Comparison of ENCODE assay signal across 17 cellular contexts in the genomic region with DNA sequence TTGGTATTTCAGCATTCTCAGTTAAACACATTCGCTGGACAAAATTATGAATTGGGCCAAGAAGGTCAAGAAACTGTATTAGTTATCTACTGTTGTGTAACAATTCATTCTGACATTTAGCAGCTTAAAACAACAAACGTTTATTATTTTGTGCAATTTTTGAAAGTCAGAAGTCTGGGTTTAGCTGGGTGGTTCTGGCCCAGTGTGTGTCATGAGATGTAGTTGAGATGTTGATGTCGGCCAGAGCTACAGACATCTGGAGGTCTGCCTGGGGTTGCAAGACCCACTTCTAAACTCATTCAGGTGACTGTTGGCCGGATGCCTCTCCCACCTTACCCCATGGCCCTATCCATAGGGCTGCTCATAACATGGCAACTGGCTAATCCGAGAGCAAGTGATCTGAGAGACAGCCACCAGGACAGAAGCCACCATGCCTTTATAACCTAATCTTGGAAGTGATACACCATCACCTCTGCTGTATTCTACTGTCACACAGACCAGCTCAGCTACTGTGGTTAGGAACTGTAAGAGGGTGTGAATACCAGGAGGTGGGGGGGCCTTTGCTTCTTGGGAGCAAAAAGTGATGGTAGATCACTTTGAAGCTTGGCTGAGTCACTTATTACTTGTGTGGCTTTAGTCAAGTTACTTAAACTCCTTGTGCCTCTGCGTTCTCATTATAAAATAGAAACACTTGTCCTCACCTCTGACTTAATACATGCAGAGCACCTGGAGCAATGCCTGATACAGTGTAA.
DNase-seq lines count a peak whose midpoint lies in the region; ATAC-seq, FAIRE-seq and TF ChIP-seq lines count a peak whose summit lies in the region.
"Had no signal": no experiment of that assay in that cellular context is flagged by ENCODE, and none has a peak within 500 bp of the region (broad histone marks: within the 10 kb centered on the region; RNA-seq: fewer than 3 reads in every experiment).

No MANE protein-coding gene starts in this region.

- BruUV-seq in K562 (replicated peaks; lab: Mats Ljungman, UMichigan): no TSS peak

- no peak for TF ChIP-seq POLR2A in K562 (conservative IDR thresholded peaks at IDR 0.05)
- no peak for TF ChIP-seq POLR2A in sigmoid colon (IDR thresholded peaks at IDR 0.05)

- TF ChIP-seq EP300 in K562 (IDR thresholded peaks at IDR 0.05; ENCODE audit: low read length) (no peak), sigmoid colon (IDR thresholded peaks at IDR 0.05) (no peak)

- peak; percentile 35 to 59 for DNase-seq in activated CD4-positive, alpha-beta T cell treated with anti-CD3 and anti-CD28 coated beads, Interleukin-2, amount 50 U/mL, for 48 hours
- DNase-seq in activated CD4-positive, alpha-beta T cell treated with anti-CD3 and anti-CD28 coated beads, Interleukin-2, amount 50 U/mL, for 1 hour: no peak
- no peak for DNase-seq in SK-N-MC (ENCODE audit: low read depth, low spot score)
- peak in 1 of 4 experiments; percentile 46 for DNase-seq in K562 (ENCODE audit: extremely low read depth in 1 of 4, low spot score in 3 of 4)
- peak in 2 of 3 experiments; percentile 20 to 55 for DNase-seq in stimulated activated CD4-positive, alpha-beta T cell treated with anti-CD3 and anti-CD28 coated beads, TNF-alpha, amount 100 ng/mL, for 24 hours (ENCODE audit: low read depth in 3 of 3)
- no peak for DNase-seq in NCI-H69 (lab: John Stamatoyannopoulos, UW)
- no peak for DNase-seq in DMS53 (lab: John Stamatoyannopoulos, UW)
- DNase-seq in sigmoid colon: no peak
- DNase-seq: amygdala; CD8-positive, alpha-beta T cell; EL; IMR-90; NCI-H2171; retina had no signal

- H3K9ac ChIP-seq in SK-N-MC (ENCODE audit: insufficient read length) (no peak overlapping the region), K562 (ENCODE audit: insufficient read depth in 1 of 2, low read depth in 2 of 2, low read length in 2 of 2) (no peak overlapping the region)

- no peak for ATAC-seq in K562
- ATAC-seq: CD8-positive, alpha-beta T cell had no signal

- 0 out of 2 replicates have a peak overlapping the region, but pooled peaks have one; percentile 58 for H3K27ac ChIP-seq in SK-N-MC
- no peak overlapping the region for H3K27ac ChIP-seq in K562 (ENCODE audit: extremely low read depth, low read depth, low read length)
- H3K27ac ChIP-seq in sigmoid colon: no peak overlapping the region
- H3K27ac ChIP-seq: RWPE1 had no signal

- H3K4me3 ChIP-seq in SK-N-MC (no peak overlapping the region), K562 (no peak overlapping the region), sigmoid colon (no peak overlapping the region)

- in situ Hi-C loops in K562 (cut with MboI): no loop called here

- POLR2A ChIA-PET in K562 (lab: Yijun Ruan, JAX): interaction anchor here (1.0 to 2.0 kb wide), 2 partner anchors 10 to 218 kb away, joined by 3 to 6 read pairs; no protein-coding TSS in a partner anchor

- H3K36me3 ChIP-seq in SK-N-MC (ENCODE audit: insufficient read depth, low read length) (no peaks in the 10 kb centered on the region), K562 (ENCODE audit: control insufficient read depth, insufficient read depth, low read length) (no peaks in the 10 kb centered on the region), sigmoid colon (no peaks in the 10 kb centered on the region)

- FAIRE-seq in K562 (lab: Jason Lieb, UNC): no peak
- FAIRE-seq: endometrium, frontal cortex had no signal

- no peak overlapping the region for H3K4me2 ChIP-seq in K562 (ENCODE audit: insufficient read depth, low read length)

- H3K9me3 ChIP-seq in SK-N-MC (ENCODE audit: low read depth, low read length) (no peaks in the 10 kb centered on the region), K562 (replicated peaks; ENCODE audit: control insufficient read depth, insufficient read depth, low read depth, low read length) (no peaks in the 10 kb centered on the region), sigmoid colon (no peaks in the 10 kb centered on the region)

- H4K20me1 ChIP-seq in K562 (replicated peaks; ENCODE audit: control insufficient read depth, insufficient read depth, low read length): no peaks in the 10 kb centered on the region

- H3K27me3 ChIP-seq in K562 (ENCODE audit: control insufficient read depth in 2 of 2, insufficient read depth in 2 of 2, low read length in 2 of 2) (no peaks in the 10 kb centered on the region), sigmoid colon (no peaks in the 10 kb centered on the region)

- CTCF ChIA-PET in K562 (lab: Yijun Ruan, JAX; ENCODE audit: low intra/inter-chr PET ratio): no interaction called here

- H2AFZ ChIP-seq in K562 (ENCODE audit: low read depth, low read length): no peak overlapping the region; the same call in 1 of the 2 replicates

- TF ChIP-seq RAD21 in K562 (CRISPR knock-in tag; conservative IDR thresholded peaks at IDR 0.05 in 1 of 2, IDR thresholded peaks at IDR 0.05 in 1 of 2): no peak

- H3K79me2 ChIP-seq in K562 (ENCODE audit: control insufficient read depth, insufficient read depth, low read length): no peaks in the 10 kb centered on the region

- WGBS in K562 (ENCODE audit: insufficient coverage, low coverage, missing lambda C conversion rate): 64% methylated on average over 6 of the region's 6 CpGs
- 91 to 92% methylated on average over 6 of the region's 6 CpGs for WGBS in sigmoid colon, 2 donors

- intact Hi-C loops in K562 (cut with micrococcal nuclease): no loop called here
- intact Hi-C loops in sigmoid colon (cut with DNase I): no loop called here

- H3K9me1 ChIP-seq in K562 (ENCODE audit: control insufficient read depth, insufficient read depth, low read length): no peaks in the 10 kb centered on the region

- H3K4me1 ChIP-seq in K562 (replicated peaks in 1 of 2; ENCODE audit: control insufficient read depth in 2 of 2, insufficient read depth in 2 of 2, low read length in 2 of 2) (peaks cover 24 to 59% of the 10 kb centered on the region in 2 experiments), sigmoid colon (no peaks in the 10 kb centered on the region)

- no peak for TF ChIP-seq CTCF in K562 (IDR thresholded peaks at IDR 0.05 in 2 of 3, conservative IDR thresholded peaks at IDR 0.05 in 1 of 3; ENCODE audit: insufficient read depth in 2 of 3, low read depth in 1 of 3, low read length in 3 of 3)
- no peak for TF ChIP-seq CTCF in sigmoid colon (IDR thresholded peaks at IDR 0.05)

TF ChIP-seq in K562, 482 proteins besides CTCF, POLR2A, EP300 and RAD21 (continues in another document):
- TF ChIP-seq CEBPB (tag; IDR thresholded peaks at IDR 0.05) (peak; percentile 46; the same call in 1 of the 2 replicates), TBP (optimal IDR thresholded peaks at IDR 0.05; ENCODE audit: low read depth, low read length) (no peak), ASH1L (IDR thresholded peaks at IDR 0.05; ENCODE audit: borderline replicate concordance, low read depth, partially characterized antibody) (no peak), SRSF7 (optimal IDR thresholded peaks at IDR 0.05; ENCODE audit: low read depth, low read length) (no peak), ZNF830 (CRISPR knock-in tag; IDR thresholded peaks at IDR 0.05) (no peak)
- TF ChIP-seq, protein P1, sequence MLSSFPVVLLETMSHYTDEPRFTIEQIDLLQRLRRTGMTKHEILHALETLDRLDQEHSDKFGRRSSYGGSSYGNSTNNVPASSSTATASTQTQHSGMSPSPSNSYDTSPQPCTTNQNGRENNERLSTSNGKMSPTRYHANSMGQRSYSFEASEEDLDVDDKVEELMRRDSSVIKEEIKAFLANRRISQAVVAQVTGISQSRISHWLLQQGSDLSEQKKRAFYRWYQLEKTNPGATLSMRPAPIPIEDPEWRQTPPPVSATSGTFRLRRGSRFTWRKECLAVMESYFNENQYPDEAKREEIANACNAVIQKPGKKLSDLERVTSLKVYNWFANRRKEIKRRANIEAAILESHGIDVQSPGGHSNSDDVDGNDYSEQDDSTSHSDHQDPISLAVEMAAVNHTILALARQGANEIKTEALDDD (IDR thresholded peaks at IDR 0.05): peak; percentile 52; the same call in 1 of the 2 replicates
- TF ChIP-seq, protein P2, sequence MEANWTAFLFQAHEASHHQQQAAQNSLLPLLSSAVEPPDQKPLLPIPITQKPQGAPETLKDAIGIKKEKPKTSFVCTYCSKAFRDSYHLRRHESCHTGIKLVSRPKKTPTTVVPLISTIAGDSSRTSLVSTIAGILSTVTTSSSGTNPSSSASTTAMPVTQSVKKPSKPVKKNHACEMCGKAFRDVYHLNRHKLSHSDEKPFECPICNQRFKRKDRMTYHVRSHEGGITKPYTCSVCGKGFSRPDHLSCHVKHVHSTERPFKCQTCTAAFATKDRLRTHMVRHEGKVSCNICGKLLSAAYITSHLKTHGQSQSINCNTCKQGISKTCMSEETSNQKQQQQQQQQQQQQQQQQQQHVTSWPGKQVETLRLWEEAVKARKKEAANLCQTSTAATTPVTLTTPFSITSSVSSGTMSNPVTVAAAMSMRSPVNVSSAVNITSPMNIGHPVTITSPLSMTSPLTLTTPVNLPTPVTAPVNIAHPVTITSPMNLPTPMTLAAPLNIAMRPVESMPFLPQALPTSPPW (CRISPR knock-in tag; IDR thresholded peaks at IDR 0.05): peak; percentile 30; the same call in 1 of the 2 replicates
- TF ChIP-seq, protein P3, sequence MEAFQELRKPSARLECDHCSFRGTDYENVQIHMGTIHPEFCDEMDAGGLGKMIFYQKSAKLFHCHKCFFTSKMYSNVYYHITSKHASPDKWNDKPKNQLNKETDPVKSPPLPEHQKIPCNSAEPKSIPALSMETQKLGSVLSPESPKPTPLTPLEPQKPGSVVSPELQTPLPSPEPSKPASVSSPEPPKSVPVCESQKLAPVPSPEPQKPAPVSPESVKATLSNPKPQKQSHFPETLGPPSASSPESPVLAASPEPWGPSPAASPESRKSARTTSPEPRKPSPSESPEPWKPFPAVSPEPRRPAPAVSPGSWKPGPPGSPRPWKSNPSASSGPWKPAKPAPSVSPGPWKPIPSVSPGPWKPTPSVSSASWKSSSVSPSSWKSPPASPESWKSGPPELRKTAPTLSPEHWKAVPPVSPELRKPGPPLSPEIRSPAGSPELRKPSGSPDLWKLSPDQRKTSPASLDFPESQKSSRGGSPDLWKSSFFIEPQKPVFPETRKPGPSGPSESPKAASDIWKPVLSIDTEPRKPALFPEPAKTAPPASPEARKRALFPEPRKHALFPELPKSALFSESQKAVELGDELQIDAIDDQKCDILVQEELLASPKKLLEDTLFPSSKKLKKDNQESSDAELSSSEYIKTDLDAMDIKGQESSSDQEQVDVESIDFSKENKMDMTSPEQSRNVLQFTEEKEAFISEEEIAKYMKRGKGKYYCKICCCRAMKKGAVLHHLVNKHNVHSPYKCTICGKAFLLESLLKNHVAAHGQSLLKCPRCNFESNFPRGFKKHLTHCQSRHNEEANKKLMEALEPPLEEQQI (IDR thresholded peaks at IDR 0.05): no peak

Comparison
In these comparisons a context has a peak if more than half of its experiments do, and no peak if none do; other contexts are left out.
1. DNase-seq: peak in activated CD4-positive, alpha-beta T cell treated with anti-CD3 and anti-CD28 coated beads, Interleukin-2, amount 50 U/mL, for 48 hours (2 of 2) and stimulated activated CD4-positive, alpha-beta T cell treated with anti-CD3 and anti-CD28 coated beads, TNF-alpha, amount 100 ng/mL, for 24 hours (2 of 3); none in activated CD4-positive, alpha-beta T cell treated with anti-CD3 and anti-CD28 coated beads, Interleukin-2, amount 50 U/mL, for 1 hour (single experiment), SK-N-MC (single experiment), NCI-H69 (single experiment), DMS53 (single experiment) and sigmoid colon (single experiment).